22 cellular contexts compared by ENCODE assay signal in the genomic region with DNA sequence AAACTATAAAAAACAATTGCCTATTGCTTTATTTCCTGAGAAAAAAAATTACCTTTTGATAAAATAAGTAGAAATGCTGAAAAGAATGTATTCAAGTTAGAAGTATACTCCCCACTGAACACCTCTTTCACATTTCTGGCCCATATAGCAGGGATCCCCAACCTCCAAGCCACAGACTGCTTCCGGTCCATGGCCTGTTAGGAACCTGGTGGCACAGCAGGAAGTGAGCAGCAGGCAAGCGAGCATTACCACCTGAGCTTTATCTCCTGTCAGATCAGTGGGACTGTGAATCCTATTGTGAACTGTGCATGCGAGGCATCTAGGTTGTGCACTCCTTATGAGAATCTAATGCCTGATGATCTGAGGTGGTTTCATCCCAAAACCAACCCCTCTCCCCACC.
DNase-seq lines count a peak whose midpoint lies in the region; ATAC-seq and TF ChIP-seq lines count a peak whose summit lies in the region.
"Had no signal": no experiment of that assay in that cellular context is flagged by ENCODE, and none has a peak within 500 bp of the region (broad histone marks: within the 10 kb centered on the region; RNA-seq: fewer than 3 reads in every experiment).

No MANE protein-coding gene starts in this region.

- H3K27me3 Mint-ChIP-seq in activated naive CD4-positive, alpha-beta T cell treated with anti-CD3 and anti-CD28 coated beads, Interleukin-2, amount 10 ng/mL, durations not matched to agents 7 days and 5 days, result no peaks in the 10 kb centered on the region
- no peaks in the 10 kb centered on the region for H3K27me3 Mint-ChIP-seq in activated CD4-positive, alpha-beta memory T cell treated with anti-CD3 and anti-CD28 coated beads, Interleukin-2, amount 10 ng/mL, durations not matched to agents 7 days and 5 days
- H3K27me3 Mint-ChIP-seq: B cell had no signal

- CTCF ChIA-PET in activated naive CD4-positive, alpha-beta T cell treated with anti-CD3 and anti-CD28 coated beads, Interleukin-2, amount 10 ng/mL, durations not matched to agents 7 days and 5 days (lab: Charles Lee), result no interaction called here
- CTCF ChIA-PET in activated CD4-positive, alpha-beta memory T cell treated with anti-CD3 and anti-CD28 coated beads, Interleukin-2, amount 10 ng/mL, durations not matched to agents 7 days and 5 days (lab: Charles Lee), result no interaction called here

- no peaks in the 10 kb centered on the region for H3K36me3 ChIP-seq in psoas muscle (ENCODE audit: insufficient read depth in 1 of 2, low read depth in 1 of 2)

- H3K27me3 ChIP-seq in psoas muscle (ENCODE audit: insufficient read depth in 3 of 3, low read length in 2 of 3) (no peaks in the 10 kb centered on the region), right cardiac atrium (ENCODE audit: control insufficient read depth, insufficient read depth) (no peaks in the 10 kb centered on the region)

- no peak for TF ChIP-seq CTCF in psoas muscle (IDR thresholded peaks at IDR 0.05)

- H3K4me1 ChIP-seq in psoas muscle, result peaks cover 42% of the 10 kb centered on the region
- H3K4me1 ChIP-seq in right cardiac atrium (ENCODE audit: control insufficient read depth, insufficient read depth, low read length), result no peaks in the 10 kb centered on the region

- no peak overlapping the region for H3K4me3 Mint-ChIP-seq in activated naive CD4-positive, alpha-beta T cell treated with anti-CD3 and anti-CD28 coated beads, Interleukin-2, amount 10 ng/mL, durations not matched to agents 7 days and 5 days
- H3K4me3 Mint-ChIP-seq in activated CD4-positive, alpha-beta memory T cell treated with anti-CD3 and anti-CD28 coated beads, Interleukin-2, amount 10 ng/mL, durations not matched to agents 7 days and 5 days, result no peak overlapping the region
- H3K4me3 Mint-ChIP-seq: B cell had no signal

- intact Hi-C loops in psoas muscle (cut with DNase I), result no loop called here
- intact Hi-C loops in left colon (cut with DNase I, micrococcal nuclease), result no loop called here
- intact Hi-C loops in right cardiac atrium (cut with DNase I), result no loop called here

- H3K4me3 ChIP-seq in Jurkat, Clone E6-1 (ENCODE audit: low read length), result no peak overlapping the region
- H3K4me3 ChIP-seq in psoas muscle (no peak overlapping the region), right cardiac atrium (ENCODE audit: low read length) (no peak overlapping the region)
- H3K4me3 ChIP-seq: GM23248 had no signal

- H3K9me3 ChIP-seq in psoas muscle (no peaks in the 10 kb centered on the region), right cardiac atrium (ENCODE audit: control insufficient read depth, low read length) (no peaks in the 10 kb centered on the region)

- H3K27ac ChIP-seq in psoas muscle, result peak overlapping the region; percentile 83
- H3K27ac ChIP-seq in right cardiac atrium (ENCODE audit: low read length), result no peak overlapping the region
- H3K27ac ChIP-seq: C4-2B, GM23248, RWPE1 had no signal

- peak; percentile 54 for DNase-seq in activated naive CD4-positive, alpha-beta T cell treated with anti-CD3 and anti-CD28 coated beads, Interleukin-2, amount 10 ng/mL, durations not matched to agents 7 days and 5 days
- no peak for DNase-seq in activated naive CD4-positive, alpha-beta T cell treated with Interleukin-2 at 50 U/mL for 16 hours
- peak; percentile 51 for DNase-seq in Jurkat, Clone E6-1 (ENCODE audit: low read depth, low spot score)
- DNase-seq in activated CD4-positive, alpha-beta memory T cell treated with anti-CD3 and anti-CD28 coated beads, Interleukin-2, amount 10 ng/mL, durations not matched to agents 7 days and 5 days, result peak; percentile 49
- no peak for DNase-seq in psoas muscle
- DNase-seq in left colon, result no peak
- DNase-seq in right cardiac atrium, result no peak
- DNase-seq: GM23248, H7, KBM-7, MV-4-11, NCI-H1105 treated with DMSO at 0.1 percent for 48 hours, NCI-H146, NCI-H1930, NCI-H446 treated with DMSO at 0.1 percent for 48 hours, NCI-H69, SHP77 had no signal

- WGBS in psoas muscle, 3 donors, result 93 to 94% (median 93%) methylated on average over 3 of the region's 3 CpGs
- 95% methylated on average over 3 of the region's 3 CpGs for WGBS in right cardiac atrium

- peaks cover 3% of the 10 kb centered on the region for H3K9me3 Mint-ChIP-seq in activated naive CD4-positive, alpha-beta T cell treated with anti-CD3 and anti-CD28 coated beads, Interleukin-2, amount 10 ng/mL, durations not matched to agents 7 days and 5 days
- H3K9me3 Mint-ChIP-seq in activated CD4-positive, alpha-beta memory T cell treated with anti-CD3 and anti-CD28 coated beads, Interleukin-2, amount 10 ng/mL, durations not matched to agents 7 days and 5 days, result no peaks in the 10 kb centered on the region

- ATAC-seq in psoas muscle (no peak), left colon (no peak), right cardiac atrium (no peak), GM18498 (IDR thresholded peaks at IDR 0.05; ENCODE audit: unreplicated experiment) (no peak)
- ATAC-seq: Panc1 had no signal

- peaks cover 14% of the 10 kb centered on the region for H3K4me1 Mint-ChIP-seq in activated naive CD4-positive, alpha-beta T cell treated with anti-CD3 and anti-CD28 coated beads, Interleukin-2, amount 10 ng/mL, durations not matched to agents 7 days and 5 days
- H3K4me1 Mint-ChIP-seq in activated CD4-positive, alpha-beta memory T cell treated with anti-CD3 and anti-CD28 coated beads, Interleukin-2, amount 10 ng/mL, durations not matched to agents 7 days and 5 days, result peaks cover 10% of the 10 kb centered on the region

- H3K27ac Mint-ChIP-seq in activated naive CD4-positive, alpha-beta T cell treated with anti-CD3 and anti-CD28 coated beads, Interleukin-2, amount 10 ng/mL, durations not matched to agents 7 days and 5 days, result no peak overlapping the region
- H3K27ac Mint-ChIP-seq in activated CD4-positive, alpha-beta memory T cell treated with anti-CD3 and anti-CD28 coated beads, Interleukin-2, amount 10 ng/mL, durations not matched to agents 7 days and 5 days, result no peak overlapping the region
- H3K27ac Mint-ChIP-seq: B cell had no signal

- POLR2A ChIA-PET in activated CD4-positive, alpha-beta memory T cell treated with anti-CD3 and anti-CD28 coated beads, Interleukin-2, amount 10 ng/mL, durations not matched to agents 7 days and 5 days (lab: Charles Lee), result interaction anchor here (1.0 kb wide), 1 partner anchor 19 kb away, joined by 3 read pairs; no protein-coding TSS in a partner anchor

- H3K36me3 Mint-ChIP-seq in activated naive CD4-positive, alpha-beta T cell treated with anti-CD3 and anti-CD28 coated beads, Interleukin-2, amount 10 ng/mL, durations not matched to agents 7 days and 5 days, result peaks cover 1% of the 10 kb centered on the region
- peaks cover 3% of the 10 kb centered on the region for H3K36me3 Mint-ChIP-seq in activated CD4-positive, alpha-beta memory T cell treated with anti-CD3 and anti-CD28 coated beads, Interleukin-2, amount 10 ng/mL, durations not matched to agents 7 days and 5 days (ENCODE audit: low read depth)

Comparison
In these comparisons a context has a peak if more than half of its experiments do, and no peak if none do; other contexts are left out.
1. DNase-seq: peak in activated naive CD4-positive, alpha-beta T cell treated with anti-CD3 and anti-CD28 coated beads, Interleukin-2, amount 10 ng/mL, durations not matched to agents 7 days and 5 days (single experiment), Jurkat, Clone E6-1 (single experiment) and activated CD4-positive, alpha-beta memory T cell treated with anti-CD3 and anti-CD28 coated beads, Interleukin-2, amount 10 ng/mL, durations not matched to agents 7 days and 5 days (single experiment); none in activated naive CD4-positive, alpha-beta T cell treated with Interleukin-2 at 50 U/mL for 16 hours (single experiment), psoas muscle (0 of 2), left colon (0 of 2) and right cardiac atrium (0 of 3).